Comparison of ENCODE assay signal across 1 cellular context in genomic region chr9:121133104-121133816, GRCh38.
TF ChIP-seq lines count a peak whose summit lies in the region.

No MANE protein-coding gene starts in this region.

TF ChIP-seq in HepG2, 621 proteins besides CTCF, POLR2A, EP300 and RAD21 (continued from another document and continues in another):
- TF ChIP-seq SOX13 (IDR thresholded peaks at IDR 0.05) (no peak), SOX13 (CRISPR knock-in tag; conservative IDR thresholded peaks at IDR 0.05 in 1 of 2, IDR thresholded peaks at IDR 0.05 in 1 of 2) (no peak; a peak in 1 of 4 replicates), ZNF746 (CRISPR knock-in tag; IDR thresholded peaks at IDR 0.05) (no peak), ZNF235 (CRISPR knock-in tag; IDR thresholded peaks at IDR 0.05; ENCODE audit: borderline replicate concordance) (no peak), RBAK (CRISPR knock-in tag; IDR thresholded peaks at IDR 0.05) (no peak), TAF15 (IDR thresholded peaks at IDR 0.05; ENCODE audit: low read depth, low read length, poor library complexity, severe bottlenecking) (no peak), ZNF749 (CRISPR knock-in tag; IDR thresholded peaks at IDR 0.05; ENCODE audit: borderline replicate concordance) (no peak), MAFG (CRISPR knock-in tag; IDR thresholded peaks at IDR 0.05) (no peak), ZNF724P (CRISPR knock-in tag; IDR thresholded peaks at IDR 0.05; ENCODE audit: borderline replicate concordance) (no peak), BCL6 (CRISPR knock-in tag; IDR thresholded peaks at IDR 0.05) (0 out of 2 replicates have a peak, but pooled peaks have one; percentile 16), ZNF605 (CRISPR knock-in tag; IDR thresholded peaks at IDR 0.05) (peak; percentile 25; the same call in 1 of the 2 replicates), ZNF644 (CRISPR knock-in tag; IDR thresholded peaks at IDR 0.05; ENCODE audit: low read depth) (no peak), ELK4 (CRISPR knock-in tag; IDR thresholded peaks at IDR 0.05; ENCODE audit: borderline replicate concordance) (no peak), ZNF768 (CRISPR knock-in tag; IDR thresholded peaks at IDR 0.05) (no peak), CBX1 (IDR thresholded peaks at IDR 0.05; ENCODE audit: low read depth) (peak; percentile 57), ZMYM2 (CRISPR knock-in tag; IDR thresholded peaks at IDR 0.05) (no peak), MBNL3 (CRISPR knock-in tag; conservative IDR thresholded peaks at IDR 0.05) (no peak), PCBP1 (IDR thresholded peaks at IDR 0.05; ENCODE audit: borderline replicate concordance, low read depth, low read length) (no peak), JARID2 (CRISPR knock-in tag; IDR thresholded peaks at IDR 0.05; ENCODE audit: insufficient replicate concordance) (no peak), ZNF281 (CRISPR knock-in tag; IDR thresholded peaks at IDR 0.05; ENCODE audit: borderline replicate concordance) (peak; percentile 91), ONECUT2 (CRISPR knock-in tag; IDR thresholded peaks at IDR 0.05) (no peak), IRF2 (CRISPR knock-in tag; IDR thresholded peaks at IDR 0.05) (no peak), TRIM24 (CRISPR knock-in tag; IDR thresholded peaks at IDR 0.05) (no peak), HMG20A (CRISPR knock-in tag; IDR thresholded peaks at IDR 0.05; ENCODE audit: borderline replicate concordance) (no peak), FOXJ3 (CRISPR knock-in tag; IDR thresholded peaks at IDR 0.05; ENCODE audit: borderline replicate concordance) (0 out of 2 replicates have a peak, but pooled peaks have one; percentile 41), ZBTB7A (CRISPR knock-in tag; IDR thresholded peaks at IDR 0.05) (no peak), ZBTB20 (CRISPR knock-in tag; IDR thresholded peaks at IDR 0.05; ENCODE audit: borderline replicate concordance, low read depth) (no peak), NCOA5 (CRISPR knock-in tag; IDR thresholded peaks at IDR 0.05) (no peak), ZNF792 (CRISPR knock-in tag; IDR thresholded peaks at IDR 0.05) (peak; percentile 56; the same call in 1 of the 2 replicates), RNF2 (conservative IDR thresholded peaks at IDR 0.05; ENCODE audit: low read depth) (no peak), KLF11 (CRISPR knock-in tag; IDR thresholded peaks at IDR 0.05) (no peak), TGIF2 (CRISPR knock-in tag; IDR thresholded peaks at IDR 0.05) (no peak)
- TF ChIP-seq, protein P1, sequence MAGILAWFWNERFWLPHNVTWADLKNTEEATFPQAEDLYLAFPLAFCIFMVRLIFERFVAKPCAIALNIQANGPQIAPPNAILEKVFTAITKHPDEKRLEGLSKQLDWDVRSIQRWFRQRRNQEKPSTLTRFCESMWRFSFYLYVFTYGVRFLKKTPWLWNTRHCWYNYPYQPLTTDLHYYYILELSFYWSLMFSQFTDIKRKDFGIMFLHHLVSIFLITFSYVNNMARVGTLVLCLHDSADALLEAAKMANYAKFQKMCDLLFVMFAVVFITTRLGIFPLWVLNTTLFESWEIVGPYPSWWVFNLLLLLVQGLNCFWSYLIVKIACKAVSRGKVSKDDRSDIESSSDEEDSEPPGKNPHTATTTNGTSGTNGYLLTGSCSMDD (CRISPR knock-in tag; IDR thresholded peaks at IDR 0.05), result no peak
- TF ChIP-seq, protein P2, sequence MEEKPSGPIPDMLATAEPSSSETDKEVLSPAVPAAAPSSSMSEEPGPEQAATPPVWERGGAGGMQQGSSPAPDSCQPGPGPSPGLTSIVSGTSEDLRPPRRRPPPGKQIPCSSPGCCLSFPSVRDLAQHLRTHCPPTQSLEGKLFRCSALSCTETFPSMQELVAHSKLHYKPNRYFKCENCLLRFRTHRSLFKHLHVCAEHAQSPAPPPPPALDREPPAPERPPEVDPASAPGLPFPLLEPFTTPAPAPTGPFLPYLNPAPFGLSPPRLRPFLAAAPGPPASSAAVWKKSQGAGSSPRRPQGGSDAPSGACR (CRISPR knock-in tag; IDR thresholded peaks at IDR 0.05), result no peak
- TF ChIP-seq, protein P3, sequence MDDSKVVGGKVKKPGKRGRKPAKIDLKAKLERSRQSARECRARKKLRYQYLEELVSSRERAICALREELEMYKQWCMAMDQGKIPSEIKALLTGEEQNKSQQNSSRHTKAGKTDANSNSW (CRISPR knock-in tag; IDR thresholded peaks at IDR 0.05; ENCODE audit: borderline replicate concordance), result no peak
- TF ChIP-seq, protein P4, sequence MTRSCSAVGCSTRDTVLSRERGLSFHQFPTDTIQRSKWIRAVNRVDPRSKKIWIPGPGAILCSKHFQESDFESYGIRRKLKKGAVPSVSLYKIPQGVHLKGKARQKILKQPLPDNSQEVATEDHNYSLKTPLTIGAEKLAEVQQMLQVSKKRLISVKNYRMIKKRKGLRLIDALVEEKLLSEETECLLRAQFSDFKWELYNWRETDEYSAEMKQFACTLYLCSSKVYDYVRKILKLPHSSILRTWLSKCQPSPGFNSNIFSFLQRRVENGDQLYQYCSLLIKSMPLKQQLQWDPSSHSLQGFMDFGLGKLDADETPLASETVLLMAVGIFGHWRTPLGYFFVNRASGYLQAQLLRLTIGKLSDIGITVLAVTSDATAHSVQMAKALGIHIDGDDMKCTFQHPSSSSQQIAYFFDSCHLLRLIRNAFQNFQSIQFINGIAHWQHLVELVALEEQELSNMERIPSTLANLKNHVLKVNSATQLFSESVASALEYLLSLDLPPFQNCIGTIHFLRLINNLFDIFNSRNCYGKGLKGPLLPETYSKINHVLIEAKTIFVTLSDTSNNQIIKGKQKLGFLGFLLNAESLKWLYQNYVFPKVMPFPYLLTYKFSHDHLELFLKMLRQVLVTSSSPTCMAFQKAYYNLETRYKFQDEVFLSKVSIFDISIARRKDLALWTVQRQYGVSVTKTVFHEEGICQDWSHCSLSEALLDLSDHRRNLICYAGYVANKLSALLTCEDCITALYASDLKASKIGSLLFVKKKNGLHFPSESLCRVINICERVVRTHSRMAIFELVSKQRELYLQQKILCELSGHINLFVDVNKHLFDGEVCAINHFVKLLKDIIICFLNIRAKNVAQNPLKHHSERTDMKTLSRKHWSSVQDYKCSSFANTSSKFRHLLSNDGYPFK (CRISPR knock-in tag; IDR thresholded peaks at IDR 0.05; ENCODE audit: borderline replicate concordance), result peak; percentile 98
- TF ChIP-seq, protein P5, sequence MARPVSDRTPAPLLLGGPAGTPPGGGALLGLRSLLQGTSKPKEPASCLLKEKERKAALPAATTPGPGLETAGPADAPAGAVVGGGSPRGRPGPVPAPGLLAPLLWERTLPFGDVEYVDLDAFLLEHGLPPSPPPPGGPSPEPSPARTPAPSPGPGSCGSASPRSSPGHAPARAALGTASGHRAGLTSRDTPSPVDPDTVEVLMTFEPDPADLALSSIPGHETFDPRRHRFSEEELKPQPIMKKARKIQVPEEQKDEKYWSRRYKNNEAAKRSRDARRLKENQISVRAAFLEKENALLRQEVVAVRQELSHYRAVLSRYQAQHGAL (CRISPR knock-in tag; IDR thresholded peaks at IDR 0.05; ENCODE audit: not compliant biosample characterization), result no peak
- TF ChIP-seq, protein P6, sequence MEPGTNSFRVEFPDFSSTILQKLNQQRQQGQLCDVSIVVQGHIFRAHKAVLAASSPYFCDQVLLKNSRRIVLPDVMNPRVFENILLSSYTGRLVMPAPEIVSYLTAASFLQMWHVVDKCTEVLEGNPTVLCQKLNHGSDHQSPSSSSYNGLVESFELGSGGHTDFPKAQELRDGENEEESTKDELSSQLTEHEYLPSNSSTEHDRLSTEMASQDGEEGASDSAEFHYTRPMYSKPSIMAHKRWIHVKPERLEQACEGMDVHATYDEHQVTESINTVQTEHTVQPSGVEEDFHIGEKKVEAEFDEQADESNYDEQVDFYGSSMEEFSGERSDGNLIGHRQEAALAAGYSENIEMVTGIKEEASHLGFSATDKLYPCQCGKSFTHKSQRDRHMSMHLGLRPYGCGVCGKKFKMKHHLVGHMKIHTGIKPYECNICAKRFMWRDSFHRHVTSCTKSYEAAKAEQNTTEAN (CRISPR knock-in tag; conservative IDR thresholded peaks at IDR 0.05), result no peak
- TF ChIP-seq, protein P7, sequence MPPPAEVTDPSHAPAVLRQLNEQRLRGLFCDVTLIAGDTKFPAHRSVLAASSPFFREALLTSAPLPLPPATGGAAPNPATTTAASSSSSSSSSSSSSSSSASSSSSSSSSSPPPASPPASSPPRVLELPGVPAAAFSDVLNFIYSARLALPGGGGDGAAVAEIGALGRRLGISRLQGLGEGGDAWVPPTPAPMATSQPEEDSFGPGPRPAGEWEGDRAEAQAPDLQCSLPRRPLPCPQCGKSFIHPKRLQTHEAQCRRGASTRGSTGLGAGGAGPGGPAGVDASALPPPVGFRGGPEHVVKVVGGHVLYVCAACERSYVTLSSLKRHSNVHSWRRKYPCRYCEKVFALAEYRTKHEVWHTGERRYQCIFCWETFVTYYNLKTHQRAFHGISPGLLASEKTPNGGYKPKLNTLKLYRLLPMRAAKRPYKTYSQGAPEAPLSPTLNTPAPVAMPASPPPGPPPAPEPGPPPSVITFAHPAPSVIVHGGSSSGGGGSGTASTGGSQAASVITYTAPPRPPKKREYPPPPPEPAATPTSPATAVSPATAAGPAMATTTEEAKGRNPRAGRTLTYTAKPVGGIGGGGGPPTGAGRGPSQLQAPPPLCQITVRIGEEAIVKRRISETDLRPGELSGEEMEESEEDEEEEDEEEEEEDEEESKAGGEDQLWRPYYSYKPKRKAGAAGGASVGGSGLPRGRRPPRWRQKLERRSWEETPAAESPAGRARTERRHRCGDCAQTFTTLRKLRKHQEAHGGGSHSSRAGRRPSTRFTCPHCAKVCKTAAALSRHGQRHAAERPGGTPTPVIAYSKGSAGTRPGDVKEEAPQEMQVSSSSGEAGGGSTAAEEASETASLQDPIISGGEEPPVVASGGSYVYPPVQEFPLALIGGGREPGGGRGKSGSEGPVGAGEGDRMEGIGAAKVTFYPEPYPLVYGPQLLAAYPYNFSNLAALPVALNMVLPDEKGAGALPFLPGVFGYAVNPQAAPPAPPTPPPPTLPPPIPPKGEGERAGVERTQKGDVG (CRISPR knock-in tag; IDR thresholded peaks at IDR 0.05; ENCODE audit: borderline replicate concordance), result no peak
- TF ChIP-seq, protein P8, sequence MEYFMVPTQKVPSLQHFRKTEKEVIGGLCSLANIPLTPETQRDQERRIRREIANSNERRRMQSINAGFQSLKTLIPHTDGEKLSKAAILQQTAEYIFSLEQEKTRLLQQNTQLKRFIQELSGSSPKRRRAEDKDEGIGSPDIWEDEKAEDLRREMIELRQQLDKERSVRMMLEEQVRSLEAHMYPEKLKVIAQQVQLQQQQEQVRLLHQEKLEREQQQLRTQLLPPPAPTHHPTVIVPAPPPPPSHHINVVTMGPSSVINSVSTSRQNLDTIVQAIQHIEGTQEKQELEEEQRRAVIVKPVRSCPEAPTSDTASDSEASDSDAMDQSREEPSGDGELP (IDR thresholded peaks at IDR 0.05; ENCODE audit: borderline replicate concordance, low read depth), result peak; percentile 33; the same call in 1 of the 2 replicates
